Comparison of ENCODE assay signal across 19 cellular contexts in the genomic region with DNA sequence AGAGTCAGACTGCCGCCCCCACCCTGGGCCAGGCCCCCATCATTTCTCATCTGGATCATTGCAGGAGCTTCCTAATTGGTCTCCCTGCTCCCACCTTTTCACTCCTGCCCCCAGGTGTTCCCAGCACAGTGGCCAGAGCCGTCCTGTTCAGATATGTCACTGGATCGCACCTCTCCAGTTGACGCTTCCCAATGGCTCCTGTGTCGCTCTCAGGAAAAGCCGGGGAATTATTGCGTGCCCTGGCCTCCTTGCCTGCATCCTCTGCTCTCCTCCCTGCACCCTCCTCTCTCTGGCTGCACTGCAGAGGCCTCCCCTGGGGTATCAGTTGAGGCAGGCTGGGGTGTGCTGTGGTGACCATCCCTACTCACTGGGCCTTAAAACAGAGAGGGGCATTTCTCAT. TPM values are rescaled to one million over a fixed set of nuclear protein-coding genes. Genes with fewer than 3 reads are reported as not detected.
DNase-seq lines count a peak whose midpoint lies in the region; ATAC-seq and TF ChIP-seq lines count a peak whose summit lies in the region.
"Had no signal": no experiment of that assay in that cellular context is flagged by ENCODE, and none has a peak within 500 bp of the region (broad histone marks: within the 10 kb centered on the region; RNA-seq: fewer than 3 reads in every experiment).

No MANE protein-coding gene starts in this region.

- DNase-seq in activated CD4-positive, alpha-beta T cell treated with anti-CD3 and anti-CD28 coated beads, Interleukin-2, amount 10 ng/mL, durations not matched to agents 24 days and 14 days = no peak
- DNase-seq in activated CD4-positive, alpha-beta T cell treated with anti-CD3 and anti-CD28 coated beads for 4 hours = no peak
- DNase-seq in activated CD8-positive, alpha-beta T cell treated with anti-CD3 and anti-CD28 coated beads for 36 hours = no peak
- DNase-seq in dorsolateral prefrontal cortex (no peak), GM23338 (ENCODE audit: low spot score) (no peak), posterior vena cava (ENCODE audit: low spot score) (no peak)
- no peak for DNase-seq in stimulated activated effector memory CD8-positive, alpha-beta T cell treated with anti-CD3 and anti-CD28 coated beads, Interleukin-12 subunit alpha, Interleukin-12 subunit beta, amount 100 ng/mL, for 72 hours (ENCODE audit: low spot score in 2 of 2)
- DNase-seq: activated CD4-positive, alpha-beta T cell treated with anti-CD3 and anti-CD28 coated beads, Interleukin-2, amount 50 U/mL, for 1 hour; brain microvascular endothelial cell; left colon; MV-4-11; NCI-H1694 treated with DMSO at 0.1 percent for 48 hours; NCI-H748 treated with DMSO at 0.1 percent for 48 hours had no signal

- peak overlapping the region; percentile 57 for H3K4me3 Mint-ChIP-seq in activated CD4-positive, alpha-beta T cell treated with anti-CD3 and anti-CD28 coated beads, Interleukin-2, amount 10 ng/mL, durations not matched to agents 24 days and 14 days
- H3K4me3 Mint-ChIP-seq in activated CD8-positive, alpha-beta T cell treated with anti-CD3 and anti-CD28 coated beads for 36 hours = no peak overlapping the region
- H3K4me3 Mint-ChIP-seq in stimulated activated effector memory CD8-positive, alpha-beta T cell treated with anti-CD3 and anti-CD28 coated beads, Interleukin-12 subunit alpha, Interleukin-12 subunit beta, amount 100 ng/mL, for 72 hours = peak overlapping the region; percentile 32
- no peak overlapping the region for H3K4me3 Mint-ChIP-seq in GM23338

- intact Hi-C loops in activated CD4-positive, alpha-beta T cell treated with anti-CD3 and anti-CD28 coated beads, Interleukin-2, amount 10 ng/mL, durations not matched to agents 24 days and 14 days (cut with micrococcal nuclease) = no loop called here
- intact Hi-C loops in activated CD8-positive, alpha-beta T cell treated with anti-CD3 and anti-CD28 coated beads for 36 hours (cut with micrococcal nuclease) = no loop called here
- intact Hi-C loops in dorsolateral prefrontal cortex (cut with DNase I) = no loop called here
- intact Hi-C loops in posterior vena cava (cut with DNase I) = no loop called here

- CTCF ChIA-PET in activated CD8-positive, alpha-beta T cell treated with anti-CD3 and anti-CD28 coated beads for 36 hours (lab: Charles Lee) = interaction anchor here (1.2 to 5.3 kb wide), 4 partner anchors 7 to 17 kb away, joined by 3 to 40 read pairs (median 8); no protein-coding TSS in a partner anchor

- no peak overlapping the region for H2AFZ ChIP-seq in GM23338

- H3K9me2 ChIP-seq in GM23338 (ENCODE audit: insufficient read depth) = no peaks in the 10 kb centered on the region

- no peaks in the 10 kb centered on the region for H4K20me1 ChIP-seq in GM23338 (replicated peaks; ENCODE audit: insufficient read depth)
- H4K20me1 ChIP-seq: BLaER1 treated with 17β-estradiol and CSF1 and Interleukin-3, amounts not matched to agents 10 nM and 100 nM had no signal

- no peaks in the 10 kb centered on the region for H3K27me3 Mint-ChIP-seq in activated CD4-positive, alpha-beta T cell treated with anti-CD3 and anti-CD28 coated beads, Interleukin-2, amount 10 ng/mL, durations not matched to agents 24 days and 14 days
- no peaks in the 10 kb centered on the region for H3K27me3 Mint-ChIP-seq in activated CD8-positive, alpha-beta T cell treated with anti-CD3 and anti-CD28 coated beads for 36 hours
- peaks cover 14% of the 10 kb centered on the region for H3K27me3 Mint-ChIP-seq in GM23338 (ENCODE audit: insufficient read depth, low read depth, poor library complexity)

- H3K27ac Mint-ChIP-seq in activated CD4-positive, alpha-beta T cell treated with anti-CD3 and anti-CD28 coated beads, Interleukin-2, amount 10 ng/mL, durations not matched to agents 24 days and 14 days = peak overlapping the region; percentile 82
- H3K27ac Mint-ChIP-seq in activated CD8-positive, alpha-beta T cell treated with anti-CD3 and anti-CD28 coated beads for 36 hours = peak overlapping the region; percentile 89
- peak overlapping the region; percentile 89 for H3K27ac Mint-ChIP-seq in stimulated activated effector memory CD8-positive, alpha-beta T cell treated with anti-CD3 and anti-CD28 coated beads, Interleukin-12 subunit alpha, Interleukin-12 subunit beta, amount 100 ng/mL, for 72 hours
- H3K27ac Mint-ChIP-seq in GM23338 = no peak overlapping the region

- no peak for TF ChIP-seq CTCF in activated CD8-positive, alpha-beta T cell treated with anti-CD3 and anti-CD28 coated beads for 36 hours (IDR thresholded peaks at IDR 0.05)
- TF ChIP-seq CTCF in dorsolateral prefrontal cortex (IDR thresholded peaks at IDR 0.05 in 54 of 56, conservative IDR thresholded peaks at IDR 0.05 in 2 of 56; ENCODE audit: low read depth in 1 of 56, partially characterized antibody in 56 of 56) (no peak), GM23338 (conservative IDR thresholded peaks at IDR 0.05; ENCODE audit: low read depth in 2 of 2) (no peak)

- H3K4me2 ChIP-seq in GM23338 = no peak overlapping the region
- H3K4me2 ChIP-seq: A549 had no signal

- ATAC-seq in activated CD8-positive, alpha-beta T cell treated with anti-CD3 and anti-CD28 coated beads for 36 hours = no peak
- ATAC-seq in stimulated activated effector memory CD8-positive, alpha-beta T cell treated with anti-CD3 and anti-CD28 coated beads, Interleukin-12 subunit alpha, Interleukin-12 subunit beta, amount 100 ng/mL, for 72 hours = no peak
- ATAC-seq in GM23338 (no peak), HG03159 (IDR thresholded peaks at IDR 0.05; ENCODE audit: unreplicated experiment) (no peak)
- ATAC-seq: A549, left colon had no signal

- no peaks in the 10 kb centered on the region for H3K79me2 ChIP-seq in GM23338 (replicated peaks; ENCODE audit: insufficient read depth)

- no peaks in the 10 kb centered on the region for H3K36me3 ChIP-seq in GM23338 (ENCODE audit: insufficient read depth)
- H3K36me3 ChIP-seq: BLaER1 treated with 17β-estradiol and CSF1 and Interleukin-3, amounts not matched to agents 10 nM and 100 nM; brain microvascular endothelial cell; vagina had no signal

- H3K4me3 ChIP-seq in dorsolateral prefrontal cortex (no peak overlapping the region), GM23338 (no peak overlapping the region)
- H3K4me3 ChIP-seq: A549; BLaER1 treated with 17β-estradiol and CSF1 and Interleukin-3, amounts not matched to agents 10 nM and 100 nM; vagina had no signal

- H3K4me1 ChIP-seq in GM23338 (ENCODE audit: insufficient read depth) = no peaks in the 10 kb centered on the region
- H3K4me1 ChIP-seq: vagina had no signal

- H3K9me3 Mint-ChIP-seq in activated CD4-positive, alpha-beta T cell treated with anti-CD3 and anti-CD28 coated beads, Interleukin-2, amount 10 ng/mL, durations not matched to agents 24 days and 14 days = no peaks in the 10 kb centered on the region
- H3K9me3 Mint-ChIP-seq in activated CD8-positive, alpha-beta T cell treated with anti-CD3 and anti-CD28 coated beads for 36 hours = no peaks in the 10 kb centered on the region
- no peaks in the 10 kb centered on the region for H3K9me3 Mint-ChIP-seq in stimulated activated effector memory CD8-positive, alpha-beta T cell treated with anti-CD3 and anti-CD28 coated beads, Interleukin-12 subunit alpha, Interleukin-12 subunit beta, amount 100 ng/mL, for 72 hours
- no peaks in the 10 kb centered on the region for H3K9me3 Mint-ChIP-seq in GM23338

- H3K27me3 ChIP-seq in dorsolateral prefrontal cortex (no peaks in the 10 kb centered on the region), GM23338 (ENCODE audit: insufficient read depth) (no peaks in the 10 kb centered on the region)
- H3K27me3 ChIP-seq: BLaER1 treated with 17β-estradiol and CSF1 and Interleukin-3, amounts not matched to agents 10 nM and 100 nM; brain microvascular endothelial cell; vagina had no signal

- H3F3A ChIP-seq in GM23338 (replicated peaks; ENCODE audit: low read depth) = no peaks in the 10 kb centered on the region

- peaks cover 7% of the 10 kb centered on the region for H3K36me3 Mint-ChIP-seq in activated CD4-positive, alpha-beta T cell treated with anti-CD3 and anti-CD28 coated beads, Interleukin-2, amount 10 ng/mL, durations not matched to agents 24 days and 14 days (ENCODE audit: low read depth)
- H3K36me3 Mint-ChIP-seq in activated CD8-positive, alpha-beta T cell treated with anti-CD3 and anti-CD28 coated beads for 36 hours (ENCODE audit: low read depth) = no peaks in the 10 kb centered on the region
- H3K36me3 Mint-ChIP-seq in stimulated activated effector memory CD8-positive, alpha-beta T cell treated with anti-CD3 and anti-CD28 coated beads, Interleukin-12 subunit alpha, Interleukin-12 subunit beta, amount 100 ng/mL, for 72 hours = peaks cover 25% of the 10 kb centered on the region
- no peaks in the 10 kb centered on the region; the same call in 2 of the 3 replicates for H3K36me3 Mint-ChIP-seq in GM23338 (ENCODE audit: low read depth)

- H3K4me1 Mint-ChIP-seq in activated CD4-positive, alpha-beta T cell treated with anti-CD3 and anti-CD28 coated beads, Interleukin-2, amount 10 ng/mL, durations not matched to agents 24 days and 14 days = peaks cover 74% of the 10 kb centered on the region
- peaks cover 86% of the 10 kb centered on the region for H3K4me1 Mint-ChIP-seq in activated CD8-positive, alpha-beta T cell treated with anti-CD3 and anti-CD28 coated beads for 36 hours (ENCODE audit: low read depth)
- peaks cover 81% of the 10 kb centered on the region for H3K4me1 Mint-ChIP-seq in stimulated activated effector memory CD8-positive, alpha-beta T cell treated with anti-CD3 and anti-CD28 coated beads, Interleukin-12 subunit alpha, Interleukin-12 subunit beta, amount 100 ng/mL, for 72 hours
- H3K4me1 Mint-ChIP-seq in GM23338 = peaks cover 16% of the 10 kb centered on the region

- POLR2A ChIA-PET in activated CD8-positive, alpha-beta T cell treated with anti-CD3 and anti-CD28 coated beads for 36 hours (lab: Charles Lee) = interaction anchor here (1.8 to 6.1 kb wide), 2 partner anchors 8 to 10 kb away, joined by 8 to 47 read pairs; no protein-coding TSS in a partner anchor

- H3K27ac ChIP-seq in dorsolateral prefrontal cortex (peak overlapping the region in 35 of 59 donors; percentile 7 to 79 (median 52)), GM23338 (ENCODE audit: low read depth) (no peak overlapping the region)
- H3K27ac ChIP-seq: A549, brain microvascular endothelial cell, HL-60, vagina had no signal

RNA-seq across cellular contexts. Expression of gene CYP11A1, which starts 25.5 kb away (rescaled TPM):
- total RNA-seq in activated CD4-positive, alpha-beta T cell treated with anti-CD3 and anti-CD28 coated beads, Interleukin-2, amount 10 ng/mL, durations not matched to agents 24 days and 14 days = not detected in 2 replicates
- total RNA-seq in activated CD8-positive, alpha-beta T cell treated with anti-CD3 and anti-CD28 coated beads for 36 hours = under 1 TPM; 0.29 to 0.31 TPM
- total RNA-seq in dorsolateral prefrontal cortex (1 to 10 TPM in 106 of 120 experiments, under 1 TPM in 14; 0.37 to 5.5 (median 2.0) TPM), posterior vena cava (1 to 10 TPM in 1 of 2 donors, under 1 TPM in 1; 0.71 to 1.2 TPM)
- 1.7 and 3.3 TPM in 2 replicates for total RNA-seq in GM23338 (2014; rRNA removed; shearing (Covaris generic))
- 1.2 and 1.9 TPM in 2 replicates for polyA plus RNA-seq in GM23338 (2016; fragmentation: Nextera tagmentation; extraction: Ambion mirVana)
- total RNA-seq: temporal lobe had no signal

RNA-seq across cellular contexts. Expression of gene SEMA7A, which starts 40.9 kb away (rescaled TPM):
- total RNA-seq in activated CD4-positive, alpha-beta T cell treated with anti-CD3 and anti-CD28 coated beads, Interleukin-2, amount 10 ng/mL, durations not matched to agents 24 days and 14 days = 88.0 and 89.6 TPM in 2 replicates
- total RNA-seq in activated CD8-positive, alpha-beta T cell treated with anti-CD3 and anti-CD28 coated beads for 36 hours = 10 to 100 TPM; 62.4 TPM
- total RNA-seq in dorsolateral prefrontal cortex (100 to 1,000 TPM in 2 of 120 experiments, 10 to 100 TPM in 118; 34.1 to 116 (median 63.6) TPM), posterior vena cava (1 to 10 TPM; 1.2 to 2.0 TPM)
- 11.2 and 14.1 TPM in 2 replicates for total RNA-seq in GM23338 (2014; rRNA removed; shearing (Covaris generic))
- 1.2 and 2.0 TPM in 2 replicates for polyA plus RNA-seq in GM23338 (2016; fragmentation: Nextera tagmentation; extraction: Ambion mirVana)

Comparison
In these comparisons a context has a peak if more than half of its experiments do, and no peak if none do; other contexts are left out.
1. H3K4me3 Mint-ChIP-seq: peak in activated CD4-positive, alpha-beta T cell treated with anti-CD3 and anti-CD28 coated beads, Interleukin-2, amount 10 ng/mL, durations not matched to agents 24 days and 14 days (single experiment) and stimulated activated effector memory CD8-positive, alpha-beta T cell treated with anti-CD3 and anti-CD28 coated beads, Interleukin-12 subunit alpha, Interleukin-12 subunit beta, amount 100 ng/mL, for 72 hours (single experiment); none in activated CD8-positive, alpha-beta T cell treated with anti-CD3 and anti-CD28 coated beads for 36 hours (single experiment) and GM23338 (single experiment).